In genomic region chr10:72354356-72355213, GRCh38 we compare ENCODE assay signal across 1 cellular context.
TF ChIP-seq lines count a peak whose summit lies in the region.

Gene DNAJB12, minus strand, starts transcription at chr10:72354919. Its CDS starts 22 bp downstream, at chr10:72354897.

TF ChIP-seq in K562, 482 proteins besides CTCF, POLR2A, EP300 and RAD21 (continued from another document and continues in another):
- TF ChIP-seq ZNF280A (IDR thresholded peaks at IDR 0.05; ENCODE audit: low read depth, partially characterized antibody): no peak
- TF ChIP-seq CXXC5 (CRISPR knock-in tag; IDR thresholded peaks at IDR 0.05): peak; percentile 98
- peak; percentile 89 for TF ChIP-seq ZBTB9 (CRISPR knock-in tag; IDR thresholded peaks at IDR 0.05)
- TF ChIP-seq GTF2E2 (tag; IDR thresholded peaks at IDR 0.05): peak; percentile 45; the same call in 1 of the 2 replicates
- TF ChIP-seq ZNF239 (CRISPR knock-in tag; IDR thresholded peaks at IDR 0.05): peak; percentile 36
- TF ChIP-seq HNRNPLL (IDR thresholded peaks at IDR 0.05; ENCODE audit: low read depth, low read length, poor library complexity, severe bottlenecking): peak; percentile 75
- peak; percentile 98 for TF ChIP-seq HDAC2 (IDR thresholded peaks at IDR 0.05)
- TF ChIP-seq ZNF561 (CRISPR knock-in tag; conservative IDR thresholded peaks at IDR 0.05): no peak
- TF ChIP-seq FOXK2 (conservative IDR thresholded peaks at IDR 0.05 in 1 of 2, IDR thresholded peaks at IDR 0.05 in 1 of 2; ENCODE audit: low read depth in 2 of 2): peak; percentile 93 to 95
- 0 out of 2 replicates have a peak, but pooled peaks have one; percentile 1 for TF ChIP-seq RERE (CRISPR knock-in tag; IDR thresholded peaks at IDR 0.05; ENCODE audit: borderline replicate concordance)
- TF ChIP-seq FUS (optimal IDR thresholded peaks at IDR 0.05; ENCODE audit: low read depth, low read length): no peak
- TF ChIP-seq ZEB2 (IDR thresholded peaks at IDR 0.05): peak; percentile 95
- peak in 1 of 2 experiments; percentile 89; a peak in 2 of 4 replicates for TF ChIP-seq TEAD1 (CRISPR knock-in tag; IDR thresholded peaks at IDR 0.05)
- TF ChIP-seq KHSRP (IDR thresholded peaks at IDR 0.05): peak; percentile 84
- TF ChIP-seq TRIM25 (IDR thresholded peaks at IDR 0.05; ENCODE audit: borderline replicate concordance): no peak
- TF ChIP-seq RAD51 (IDR thresholded peaks at IDR 0.05; ENCODE audit: borderline replicate concordance, low read depth): peak; percentile 93
- TF ChIP-seq ZNF512 (tag; IDR thresholded peaks at IDR 0.05): no peak
- peak; percentile 64 for TF ChIP-seq HINFP (tag; conservative IDR thresholded peaks at IDR 0.05; ENCODE audit: low read depth)
- no peak; the same call in none of the 2 replicates for TF ChIP-seq FOXP4 (CRISPR knock-in tag; IDR thresholded peaks at IDR 0.05; ENCODE audit: borderline replicate concordance)
- TF ChIP-seq XRCC4 (IDR thresholded peaks at IDR 0.05; ENCODE audit: extremely low read depth, insufficient read depth, insufficient read length): no peak
- peak; percentile 94 for TF ChIP-seq ATF7 (IDR thresholded peaks at IDR 0.05)
- TF ChIP-seq HMGXB4 (CRISPR knock-in tag; IDR thresholded peaks at IDR 0.05): no peak; the same call in 1 of the 2 replicates
- no peak for TF ChIP-seq ZBTB34 (CRISPR knock-in tag; IDR thresholded peaks at IDR 0.05)
- TF ChIP-seq ZNF253 (CRISPR knock-in tag; conservative IDR thresholded peaks at IDR 0.05): no peak
- TF ChIP-seq ZNF668 (CRISPR knock-in tag; IDR thresholded peaks at IDR 0.05): no peak; the same call in 1 of the 2 replicates
- TF ChIP-seq POLR3A (IDR thresholded peaks at IDR 0.05; ENCODE audit: borderline replicate concordance, extremely low read depth, insufficient read depth, insufficient read length): no peak
- no peak for TF ChIP-seq HIVEP1 (CRISPR knock-in tag; IDR thresholded peaks at IDR 0.05)
- peak; percentile 93 for TF ChIP-seq ZBTB2 (IDR thresholded peaks at IDR 0.05)
